Comparison of ENCODE assay signal across 37 cellular contexts in the genomic region with DNA sequence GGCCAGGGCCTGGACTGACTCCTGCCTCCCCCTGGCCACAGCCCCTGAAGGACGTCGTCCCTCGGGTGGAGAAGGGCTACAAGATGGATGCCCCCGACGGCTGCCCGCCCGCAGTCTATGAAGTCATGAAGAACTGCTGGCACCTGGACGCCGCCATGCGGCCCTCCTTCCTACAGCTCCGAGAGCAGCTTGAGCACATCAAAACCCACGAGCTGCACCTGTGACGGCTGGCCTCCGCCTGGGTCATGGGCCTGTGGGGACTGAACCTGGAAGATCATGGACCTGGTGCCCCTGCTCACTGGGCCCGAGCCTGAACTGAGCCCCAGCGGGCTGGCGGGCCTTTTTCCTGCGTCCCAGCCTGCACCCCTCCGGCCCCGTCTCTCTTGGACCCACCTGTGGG. TPM values are rescaled to one million over a fixed set of nuclear protein-coding genes. Genes with fewer than 3 reads are reported as not detected.
"Had no signal": no experiment of that assay in that cellular context is flagged by ENCODE, and none has a peak within 500 bp of the region (broad histone marks: within the 10 kb centered on the region; RNA-seq: fewer than 3 reads in every experiment).

No MANE protein-coding gene starts in this region.

- H3K9ac ChIP-seq: SK-N-SH had no signal

- H3K4me3 ChIP-seq: adrenal gland, body of pancreas, breast epithelium, MG63, PC-9, SJSA1 had no signal

- FAIRE-seq: astrocyte had no signal

- H2AFZ ChIP-seq: PC-9 had no signal

- H3K4me3 Mint-ChIP-seq: activated B cell treated with CpG ODN at 0.5 μM for 24 hours; activated CD8-positive, alpha-beta T cell treated with anti-CD3 and anti-CD28 coated beads for 36 hours; activated naive CD4-positive, alpha-beta T cell treated with anti-CD3 and anti-CD28 coated beads for 36 hours; activated T-helper 1 cell treated with anti-CD3 and anti-CD28 coated beads, Interleukin-12 subunit alpha, Interleukin-12 subunit beta, Interleukin-2, Interleukin-4 antibody, amounts not matched to agents 30 ng/mL and 10 ng/mL and 1 ng/mL, durations not matched to agents 14 hours and 24 hours and 36 hours; T-helper 1 cell treated with Interleukin-12 subunit alpha and Interleukin-12 subunit beta and Interleukin-4 antibody, amounts not matched to agents 30 μg/mL and 1 μg/mL, for 36 hours had no signal

- H3K9me3 Mint-ChIP-seq: activated B cell treated with CpG ODN at 0.5 μM for 24 hours; activated CD8-positive, alpha-beta T cell treated with anti-CD3 and anti-CD28 coated beads for 36 hours; activated naive CD4-positive, alpha-beta T cell treated with anti-CD3 and anti-CD28 coated beads for 36 hours; activated naive CD4-positive, alpha-beta T cell treated with anti-CD3 and anti-CD28 coated beads, Interleukin-2, amount 50 U/mL, for 72 hours; activated T-helper 1 cell treated with anti-CD3 and anti-CD28 coated beads, Interleukin-12 subunit alpha, Interleukin-12 subunit beta, Interleukin-2, Interleukin-4 antibody, amounts not matched to agents 30 ng/mL and 10 ng/mL and 1 ng/mL, durations not matched to agents 14 hours and 24 hours and 36 hours; T-helper 1 cell treated with Interleukin-12 subunit alpha and Interleukin-12 subunit beta and Interleukin-4 antibody, amounts not matched to agents 30 μg/mL and 1 μg/mL, for 36 hours had no signal

- H3K27ac Mint-ChIP-seq: activated T-helper 1 cell treated with anti-CD3 and anti-CD28 coated beads, Interleukin-12 subunit alpha, Interleukin-12 subunit beta, Interleukin-2, Interleukin-4 antibody, amounts not matched to agents 30 ng/mL and 10 ng/mL and 1 ng/mL, durations not matched to agents 14 hours and 24 hours and 36 hours; T-helper 1 cell treated with Interleukin-12 subunit alpha and Interleukin-12 subunit beta and Interleukin-4 antibody, amounts not matched to agents 30 μg/mL and 1 μg/mL, for 36 hours had no signal

- H3K27me3 ChIP-seq: adrenal gland, body of pancreas, breast epithelium, MG63, SJSA1 had no signal

- ATAC-seq: activated CD8-positive, alpha-beta T cell treated with anti-CD3 and anti-CD28 coated beads for 36 hours; activated naive CD4-positive, alpha-beta T cell treated with anti-CD3 and anti-CD28 coated beads, Interleukin-2, amount 50 U/mL, for 72 hours; body of pancreas had no signal

- DNase-seq: activated B cell treated with CpG ODN at 0.5 μM for 24 hours; activated CD4-positive, alpha-beta T cell treated with anti-CD3 and anti-CD28 coated beads for 4 hours; activated CD4-positive, alpha-beta T cell treated with anti-CD3 and anti-CD28 coated beads, Interleukin-2, amount 50 U/mL, for 4 hours; activated CD4-positive, CD25-positive, alpha-beta regulatory T cell treated with anti-CD3 and anti-CD28 coated beads, Interleukin-2, amount 50 U/mL, for 72 hours; activated CD8-positive, alpha-beta T cell treated with anti-CD3 and anti-CD28 coated beads for 36 hours; activated gamma-delta T cell treated with Interleukin-2 at 50 U/mL for 16 hours; activated naive CD4-positive, alpha-beta T cell treated with anti-CD3 and anti-CD28 coated beads for 36 hours; activated T-cell treated with anti-CD3 and anti-CD28 coated beads, Interleukin-2, amount 50 U/mL, for 1 hour; adrenal gland; body of pancreas; Kasumi-1; KG1; MG63; NCI-H1092; NCI-H1436 treated with DMSO at 0.1 percent for 48 hours; NCI-H187; NCI-H2029 treated with DMSO at 0.1 percent for 48 hours; NCI-H2107; NCI-H2171; NCI-H510A; NCI-H526; NCI-H748 treated with DMSO at 0.1 percent for 48 hours; NK-92 treated with Interleukin-12 subunit alpha and Interleukin-12 subunit beta, amount 100 ng/mL, for 24 hours; PC-9; SHP77 treated with DMSO at 0.1 percent for 48 hours; SK-N-SH; T-helper 9 cell had no signal

- H3K27ac ChIP-seq: adrenal gland, body of pancreas, breast epithelium, PC-9, SJSA1, VCaP had no signal

- H3K9me3 ChIP-seq: adrenal gland, body of pancreas, breast epithelium, MG63, SJSA1, SK-N-SH had no signal

- H3K4me2 ChIP-seq: PC-9, SK-N-SH had no signal

- H3K27me3 Mint-ChIP-seq: activated B cell treated with CpG ODN at 0.5 μM for 24 hours; activated CD8-positive, alpha-beta T cell treated with anti-CD3 and anti-CD28 coated beads for 36 hours had no signal

RNA-seq across cellular contexts. Expression of a gene that starts 10.3 kb away (rescaled TPM):
- total RNA-seq: activated naive CD4-positive, alpha-beta T cell treated with anti-CD3 and anti-CD28 coated beads for 36 hours; body of pancreas; PC-9; RPMI7951; SJSA1 had no signal

RNA-seq across cellular contexts. Expression of a gene that starts 24.1 kb away (rescaled TPM):
- total RNA-seq: activated CD8-positive, alpha-beta memory T cell treated with anti-CD3 and anti-CD28 coated beads for 36 hours; activated naive CD4-positive, alpha-beta T cell treated with anti-CD3 and anti-CD28 coated beads for 36 hours; astrocyte; body of pancreas; PC-9; RPMI7951; SJSA1 had no signal
- polyA plus RNA-seq: SK-N-SH had no signal

RNA-seq across cellular contexts. Expression of a gene that starts 53.6 kb away (rescaled TPM):
- total RNA-seq: activated CD8-positive, alpha-beta memory T cell treated with anti-CD3 and anti-CD28 coated beads for 36 hours; activated CD8-positive, alpha-beta T cell treated with anti-CD3 and anti-CD28 coated beads for 36 hours; activated naive CD4-positive, alpha-beta T cell treated with anti-CD3 and anti-CD28 coated beads for 36 hours; activated naive CD4-positive, alpha-beta T cell treated with anti-CD3 and anti-CD28 coated beads, Interleukin-2, amount 50 U/mL, for 72 hours; activated T-helper 1 cell treated with anti-CD3 and anti-CD28 coated beads, Interleukin-12 subunit alpha, Interleukin-12 subunit beta, Interleukin-2, Interleukin-4 antibody, amounts not matched to agents 30 ng/mL and 10 ng/mL and 1 ng/mL, durations not matched to agents 14 hours and 24 hours and 36 hours; adrenal gland; astrocyte; body of pancreas; breast epithelium; cardiac septum; PC-9; RPMI7951; SJSA1 had no signal
- polyA plus RNA-seq: adrenal gland, SK-N-SH had no signal
